Comparison of ENCODE assay signal across 8 cellular contexts in the genomic region with DNA sequence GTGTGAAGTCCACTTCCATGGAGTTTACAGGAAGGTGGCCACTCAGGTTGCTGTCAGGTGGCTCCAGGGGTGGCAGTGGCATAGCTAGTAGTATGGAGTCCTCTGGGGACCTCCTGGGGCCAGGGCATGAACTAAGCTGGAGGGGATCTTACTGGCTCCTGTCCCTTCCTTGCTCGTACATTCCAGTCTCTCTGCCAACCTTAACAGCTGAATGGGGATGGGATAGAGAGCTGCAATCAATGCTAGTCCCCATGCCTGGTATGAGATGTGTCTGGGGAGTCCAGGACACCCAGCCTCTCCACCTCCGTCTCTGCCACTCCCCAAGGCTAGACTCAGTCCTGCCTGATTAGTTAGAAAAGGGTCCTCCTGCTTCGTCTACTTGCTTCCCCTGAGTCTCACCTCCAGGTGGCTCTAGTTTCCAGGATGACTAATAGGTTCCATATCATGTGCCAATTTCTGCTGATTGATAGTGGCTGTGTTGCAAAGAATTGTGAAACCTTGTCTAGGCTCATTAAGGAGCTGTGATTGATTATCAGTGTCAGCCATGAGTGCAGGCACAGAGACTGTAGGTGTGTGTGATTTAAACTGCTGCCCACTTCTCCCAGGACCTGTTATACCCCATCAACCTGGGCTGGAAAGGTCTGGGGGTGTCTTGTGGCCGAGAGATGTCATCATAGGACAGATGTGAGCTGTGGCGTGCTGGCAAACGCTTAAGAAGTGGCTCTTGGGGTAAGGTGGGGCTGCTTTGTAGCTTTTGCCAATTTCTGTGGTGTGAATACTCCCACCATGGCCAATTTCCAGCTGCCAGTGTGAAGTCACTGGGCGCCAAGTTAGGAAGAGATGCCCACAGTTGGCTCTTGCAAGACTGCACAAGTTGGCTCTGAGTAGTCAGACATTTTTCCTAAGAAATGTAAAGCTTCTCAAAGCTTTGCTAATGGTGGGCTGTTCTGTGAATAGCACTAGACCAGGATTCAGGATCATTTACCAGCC. TPM values are rescaled to one million over a fixed set of nuclear protein-coding genes. Genes with fewer than 3 reads are reported as not detected.
DNase-seq lines count a peak whose midpoint lies in the region; ATAC-seq and TF ChIP-seq lines count a peak whose summit lies in the region.

No MANE protein-coding gene starts in this region.

- H3K36me3 Mint-ChIP-seq in activated CD4-positive, alpha-beta memory T cell treated with anti-CD3 and anti-CD28 coated beads for 36 hours: no peaks in the 10 kb centered on the region
- H3K36me3 Mint-ChIP-seq in activated CD4-positive, alpha-beta memory T cell treated with anti-CD3 and anti-CD28 coated beads, Interleukin-2, amount 10 ng/mL, durations not matched to agents 7 days and 5 days (ENCODE audit: low read depth): no peaks in the 10 kb centered on the region
- no peaks in the 10 kb centered on the region for H3K36me3 Mint-ChIP-seq in T-helper 2 cell treated with Interferon-gamma antibody and Interleukin-4, amounts not matched to agents 5 μg/mL and 100 μg/mL, for 36 hours (ENCODE audit: low read depth)

- H3K36me3 ChIP-seq in thoracic aorta: no peaks in the 10 kb centered on the region

- no peaks in the 10 kb centered on the region for H3K4me1 Mint-ChIP-seq in activated CD4-positive, alpha-beta memory T cell treated with anti-CD3 and anti-CD28 coated beads for 36 hours (ENCODE audit: low read depth)
- H3K4me1 Mint-ChIP-seq in activated CD4-positive, alpha-beta memory T cell treated with anti-CD3 and anti-CD28 coated beads, Interleukin-2, amount 10 ng/mL, durations not matched to agents 7 days and 5 days: peaks cover 8% of the 10 kb centered on the region
- peaks cover 17% of the 10 kb centered on the region for H3K4me1 Mint-ChIP-seq in T-helper 2 cell treated with Interferon-gamma antibody and Interleukin-4, amounts not matched to agents 5 μg/mL and 100 μg/mL, for 36 hours (ENCODE audit: low read depth)

- H3K27me3 ChIP-seq in thoracic aorta (replicated peaks; ENCODE audit: insufficient read depth): no peaks in the 10 kb centered on the region

- intact Hi-C loops in activated CD4-positive, alpha-beta memory T cell treated with anti-CD3 and anti-CD28 coated beads for 36 hours (cut with micrococcal nuclease): no loop called here

- peak; percentile 55 for TF ChIP-seq CTCF in fibroblast of the aortic adventitia (IDR thresholded peaks at IDR 0.05; ENCODE audit: insufficient read depth, low read length)
- peak; percentile 37 for TF ChIP-seq CTCF in thoracic aorta (IDR thresholded peaks at IDR 0.05)

- H3K4me3 Mint-ChIP-seq in activated CD4-positive, alpha-beta memory T cell treated with anti-CD3 and anti-CD28 coated beads for 36 hours: no peak overlapping the region
- H3K4me3 Mint-ChIP-seq in activated CD4-positive, alpha-beta memory T cell treated with anti-CD3 and anti-CD28 coated beads, Interleukin-2, amount 10 ng/mL, durations not matched to agents 7 days and 5 days: no peak overlapping the region
- H3K4me3 Mint-ChIP-seq in T-helper 2 cell treated with Interferon-gamma antibody and Interleukin-4, amounts not matched to agents 5 μg/mL and 100 μg/mL, for 36 hours: no peak overlapping the region

- H3K27ac Mint-ChIP-seq in activated CD4-positive, alpha-beta memory T cell treated with anti-CD3 and anti-CD28 coated beads for 36 hours: no peak overlapping the region
- H3K27ac Mint-ChIP-seq in activated CD4-positive, alpha-beta memory T cell treated with anti-CD3 and anti-CD28 coated beads, Interleukin-2, amount 10 ng/mL, durations not matched to agents 7 days and 5 days: no peak overlapping the region
- H3K27ac Mint-ChIP-seq in T-helper 2 cell treated with Interferon-gamma antibody and Interleukin-4, amounts not matched to agents 5 μg/mL and 100 μg/mL, for 36 hours: no peak overlapping the region

- peak overlapping the region; percentile 11 to 30 for H3K27ac ChIP-seq in thoracic aorta

- no peaks in the 10 kb centered on the region for H3K9me3 ChIP-seq in thoracic aorta

- POLR2A ChIA-PET in activated CD4-positive, alpha-beta memory T cell treated with anti-CD3 and anti-CD28 coated beads for 36 hours (lab: Charles Lee): no interaction called here
- POLR2A ChIA-PET in activated CD4-positive, alpha-beta memory T cell treated with anti-CD3 and anti-CD28 coated beads, Interleukin-2, amount 10 ng/mL, durations not matched to agents 7 days and 5 days (lab: Charles Lee): interaction anchor here (1.4 kb wide), 1 partner anchor 14 kb away, joined by 3 read pairs; no protein-coding TSS in a partner anchor

- ATAC-seq in thoracic aorta (ENCODE audit: insufficient number of reproducible peaks, low FRiP score, low read depth) (peak; percentile 25), GM21515 (IDR thresholded peaks at IDR 0.05; ENCODE audit: unreplicated experiment) (no peak)

- CTCF ChIA-PET in activated CD4-positive, alpha-beta memory T cell treated with anti-CD3 and anti-CD28 coated beads for 36 hours (lab: Charles Lee): interaction anchor here (0.8 to 2.1 kb wide), 4 partner anchors 11 to 97 kb away, joined by 3 to 9 read pairs (median 5); no protein-coding TSS in a partner anchor
- CTCF ChIA-PET in activated CD4-positive, alpha-beta memory T cell treated with anti-CD3 and anti-CD28 coated beads, Interleukin-2, amount 10 ng/mL, durations not matched to agents 7 days and 5 days (lab: Charles Lee): interaction anchor here (1.0 to 1.2 kb wide), 2 partner anchors 8 to 72 kb away, joined by 3 to 4 read pairs; no protein-coding TSS in a partner anchor

- DNase-seq in activated CD4-positive, alpha-beta memory T cell treated with anti-CD3 and anti-CD28 coated beads for 36 hours: peak; percentile 10
- no peak for DNase-seq in activated CD4-positive, alpha-beta memory T cell treated with anti-CD3 and anti-CD28 coated beads, Interleukin-2, amount 10 ng/mL, durations not matched to agents 7 days and 5 days
- DNase-seq in OCI-M1 (lab: John Stamatoyannopoulos, UW) (peak; percentile 63), fibroblast of the aortic adventitia (ENCODE audit: low read depth) (peak; percentile 96), thoracic aorta (ENCODE audit: low spot score) (no peak), NCI-H2081 treated with DMSO at 0.1 percent for 48 hours (lab: John Stamatoyannopoulos, UW) (no peak)
- DNase-seq in T-helper 2 cell treated with Interferon-gamma antibody and Interleukin-4, amounts not matched to agents 5 μg/mL and 100 μg/mL, for 36 hours (ENCODE audit: low spot score): no peak

- H3K4me3 ChIP-seq in fibroblast of the aortic adventitia (ENCODE audit: low read depth, low read length) (no peak overlapping the region), thoracic aorta (no peak overlapping the region)

- no peaks in the 10 kb centered on the region for H3K9me3 Mint-ChIP-seq in activated CD4-positive, alpha-beta memory T cell treated with anti-CD3 and anti-CD28 coated beads for 36 hours
- no peaks in the 10 kb centered on the region for H3K9me3 Mint-ChIP-seq in activated CD4-positive, alpha-beta memory T cell treated with anti-CD3 and anti-CD28 coated beads, Interleukin-2, amount 10 ng/mL, durations not matched to agents 7 days and 5 days
- H3K9me3 Mint-ChIP-seq in T-helper 2 cell treated with Interferon-gamma antibody and Interleukin-4, amounts not matched to agents 5 μg/mL and 100 μg/mL, for 36 hours: no peaks in the 10 kb centered on the region

- H3K27me3 Mint-ChIP-seq in activated CD4-positive, alpha-beta memory T cell treated with anti-CD3 and anti-CD28 coated beads for 36 hours: peaks cover 3% of the 10 kb centered on the region
- no peaks in the 10 kb centered on the region for H3K27me3 Mint-ChIP-seq in activated CD4-positive, alpha-beta memory T cell treated with anti-CD3 and anti-CD28 coated beads, Interleukin-2, amount 10 ng/mL, durations not matched to agents 7 days and 5 days
- peaks cover 2% of the 10 kb centered on the region for H3K27me3 Mint-ChIP-seq in T-helper 2 cell treated with Interferon-gamma antibody and Interleukin-4, amounts not matched to agents 5 μg/mL and 100 μg/mL, for 36 hours (ENCODE audit: low read depth)

- peaks cover 15 to 28% of the 10 kb centered on the region in 2 donors for H3K4me1 ChIP-seq in thoracic aorta (ENCODE audit: control insufficient read depth in 1 of 2, low read depth in 2 of 2)

RNA-seq across cellular contexts. Expression of a gene that starts 59.8 kb away (rescaled TPM):
- total RNA-seq in activated CD4-positive, alpha-beta memory T cell treated with anti-CD3 and anti-CD28 coated beads for 36 hours: not detected
- not detected for total RNA-seq in activated CD4-positive, alpha-beta memory T cell treated with anti-CD3 and anti-CD28 coated beads, Interleukin-2, amount 10 ng/mL, durations not matched to agents 7 days and 5 days
- total RNA-seq in fibroblast of the aortic adventitia (ENCODE audit: low replicate concordance) (6.0 and 10.7 TPM in 2 replicates), thoracic aorta (10 to 100 TPM; 23.1 to 34.1 TPM)

Comparison
In these comparisons a context has a peak if more than half of its experiments do, and no peak if none do; other contexts are left out.
1. DNase-seq: peak in activated CD4-positive, alpha-beta memory T cell treated with anti-CD3 and anti-CD28 coated beads for 36 hours (single experiment), OCI-M1 (single experiment) and fibroblast of the aortic adventitia (single experiment); none in activated CD4-positive, alpha-beta memory T cell treated with anti-CD3 and anti-CD28 coated beads, Interleukin-2, amount 10 ng/mL, durations not matched to agents 7 days and 5 days (single experiment), thoracic aorta (single experiment), NCI-H2081 treated with DMSO at 0.1 percent for 48 hours (single experiment) and T-helper 2 cell treated with Interferon-gamma antibody and Interleukin-4, amounts not matched to agents 5 μg/mL and 100 μg/mL, for 36 hours (single experiment).